Comparison of ENCODE assay signal across 13 cellular contexts in the genomic region with DNA sequence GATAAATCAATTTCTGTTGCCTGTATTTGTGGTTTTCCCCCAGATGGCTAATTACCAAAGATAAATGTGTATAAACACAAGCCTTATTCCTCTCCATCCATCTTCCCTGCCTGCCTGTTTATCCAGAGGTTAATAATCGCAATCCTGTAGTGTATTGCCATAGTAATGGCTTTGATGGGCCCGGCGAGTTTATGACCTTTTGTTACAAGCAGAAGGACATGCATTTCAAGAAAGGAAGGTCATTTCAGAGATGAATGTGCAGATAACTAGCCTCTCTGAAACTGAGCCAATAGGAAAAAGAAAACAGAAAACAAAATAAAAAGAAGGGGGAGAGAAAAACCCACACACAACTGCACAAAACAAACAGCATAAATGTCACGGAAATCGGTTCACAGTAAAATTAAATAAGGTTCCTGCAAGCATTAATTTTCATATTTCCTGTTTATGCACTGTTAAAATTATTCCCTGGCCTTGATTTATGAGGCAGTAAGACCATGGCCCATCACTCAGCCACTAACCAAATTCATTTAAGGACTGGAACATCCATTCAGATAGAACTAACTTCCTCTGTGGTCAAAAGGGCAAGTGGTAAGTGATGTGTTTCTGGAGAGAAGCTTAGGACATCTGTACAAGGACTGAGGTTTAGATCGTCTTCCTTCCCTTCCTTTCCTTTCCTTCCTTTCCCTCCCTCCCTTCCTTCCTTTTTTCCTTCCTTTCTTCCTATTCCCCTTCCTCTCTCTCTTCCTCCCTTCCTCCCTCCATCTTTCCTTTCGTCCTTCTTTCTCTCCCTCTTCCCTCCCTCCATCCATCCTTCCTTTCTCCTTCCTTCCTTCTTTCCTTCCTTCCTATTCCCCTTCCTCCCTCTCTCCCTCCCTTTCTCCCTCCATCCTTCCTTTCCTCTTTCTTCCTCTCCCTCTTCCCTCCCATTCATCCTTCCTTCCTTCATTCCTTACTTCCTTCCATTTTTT.
"Had no signal": no experiment of that assay in that cellular context is flagged by ENCODE, and none has a peak within 500 bp of the region (broad histone marks: within the 10 kb centered on the region; RNA-seq: fewer than 3 reads in every experiment).

No MANE protein-coding gene starts in this region.

- ATAC-seq: gastroesophageal sphincter; left ventricle myocardium superior; stimulated activated naive CD8-positive, alpha-beta T cell treated with anti-CD3 and anti-CD28 coated beads, Interleukin-15, amount 100 ng/mL, for 72 hours; upper lobe of right lung had no signal

- DNase-seq: activated CD4-positive, alpha-beta T cell treated with anti-CD3 and anti-CD28 coated beads for 48 hours; activated naive CD4-positive, alpha-beta T cell treated with anti-CD3 and anti-CD28 coated beads, Interleukin-2, amount 50 U/mL, for 16 hours; central memory CD4-positive, alpha-beta T cell; effector memory CD4-positive, alpha-beta T cell; left ventricle myocardium superior; nephron progenitor cell; stimulated activated CD4-positive, alpha-beta T cell treated with anti-CD3 and anti-CD28 coated beads, Interleukin-15, amount 100 ng/mL, for 24 hours; stimulated activated CD4-positive, alpha-beta T cell treated with anti-CD3 and anti-CD28 coated beads, Interleukin-4, amount 100 ng/mL, for 24 hours; stimulated activated naive CD8-positive, alpha-beta T cell treated with anti-CD3 and anti-CD28 coated beads, Interleukin-15, amount 100 ng/mL, for 72 hours; T1000; testis; upper lobe of right lung had no signal
